ENCODE assay signal across 15 cellular contexts in the genomic region with DNA sequence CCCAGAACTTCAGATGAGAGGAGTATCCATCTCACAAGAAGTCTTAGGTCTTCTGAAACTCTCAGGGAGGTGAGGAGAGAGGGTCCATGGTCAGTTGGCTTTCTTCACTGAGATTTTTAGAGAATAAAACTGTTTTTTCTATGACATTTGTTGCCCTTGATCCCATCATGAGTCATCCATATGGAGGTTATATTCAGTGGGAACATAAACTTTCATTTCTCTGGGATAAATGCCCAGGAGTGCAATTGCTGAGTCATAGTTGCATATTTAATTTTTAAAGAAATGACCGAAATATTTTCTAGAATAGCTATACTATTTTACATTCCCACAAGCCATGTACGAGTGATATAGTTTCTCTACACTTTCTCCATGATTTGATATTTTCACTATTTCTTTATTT.
DNase-seq lines count a peak whose midpoint lies in the region; ATAC-seq and TF ChIP-seq lines count a peak whose summit lies in the region.
"Had no signal": no experiment of that assay in that cellular context is flagged by ENCODE, and none has a peak within 500 bp of the region (broad histone marks: within the 10 kb centered on the region; RNA-seq: fewer than 3 reads in every experiment).

No MANE protein-coding gene starts in this region.

- TF ChIP-seq CTCF in AG04449 (IDR thresholded peaks at IDR 0.05; ENCODE audit: insufficient read depth, low read length, missing control alignments), result no peak
- TF ChIP-seq CTCF in astrocyte of the cerebellum (IDR thresholded peaks at IDR 0.05; ENCODE audit: low read depth, low read length, missing control alignments), result no peak
- TF ChIP-seq CTCF in H9 (conservative IDR thresholded peaks at IDR 0.05), result no peak

- H2BK12ac ChIP-seq in H9 (ENCODE audit: insufficient read length, low read depth, low read length), result no peak overlapping the region

- in situ Hi-C loops in astrocyte of the cerebellum (cut with HindIII; ENCODE audit: low sequenced_read_pairs), result no loop called here

- H3K4me2 ChIP-seq in H9 (ENCODE audit: insufficient read depth, insufficient read length, low read length), result no peak overlapping the region
- H3K4me2 ChIP-seq: BLaER1 treated with 17β-estradiol and CSF1 and Interleukin-3, amounts not matched to agents 10 nM and 100 nM; GM23338; hepatocyte had no signal

- no peak overlapping the region for H2BK5ac ChIP-seq in H9 (ENCODE audit: insufficient read length, low read length)

- CTCF ChIA-PET in AG04449 (lab: Yijun Ruan, JAX), result interaction anchor here (0.7 to 1.0 kb wide), 2 partner anchors 16 to 55 kb away, joined by 4 read pairs; no protein-coding TSS in a partner anchor

- H3K56ac ChIP-seq in H9 (ENCODE audit: insufficient read length, low read depth, low read length), result no peak overlapping the region

- ATAC-seq in HG03439 (IDR thresholded peaks at IDR 0.05; ENCODE audit: unreplicated experiment), result no peak

- no peaks in the 10 kb centered on the region for H4K20me1 ChIP-seq in H9 (ENCODE audit: control insufficient read depth, insufficient read depth, insufficient read length)

- H3T11ph ChIP-seq in H9 (ENCODE audit: low read length), result no peak overlapping the region

- no peak overlapping the region for H4K8ac ChIP-seq in H9 (replicated peaks; ENCODE audit: insufficient read length, low read depth, low read length)

- H3K14ac ChIP-seq in H9 (ENCODE audit: insufficient read depth, low read length), result no peak overlapping the region

- H3K9me3 Mint-ChIP-seq in H9, result peaks cover 62 to 73% of the 10 kb centered on the region in 2 experiments
- H3K9me3 Mint-ChIP-seq: activated B cell treated with CpG ODN at 0.5 μM for 24 hours; activated T-cell treated with anti-CD3 and anti-CD28 coated beads, Interleukin-2, amount 50 U/mL, for 72 hours; GM23338 had no signal

- no peaks in the 10 kb centered on the region for H3K27me3 ChIP-seq in H9 (ENCODE audit: insufficient read depth, low read length)
- H3K27me3 ChIP-seq: BLaER1 treated with 17β-estradiol and CSF1 and Interleukin-3, amounts not matched to agents 10 nM and 100 nM; hepatocyte; suprapubic skin had no signal

- H2BK120ac ChIP-seq in H9 (ENCODE audit: low read depth, low read length, poor library complexity, severe bottlenecking), result no peak overlapping the region

- H3K23ac ChIP-seq in H9 (ENCODE audit: insufficient read length, low read depth, low read length), result no peak overlapping the region

- H3K4me1 Mint-ChIP-seq in H9, result peaks cover 25 to 37% of the 10 kb centered on the region in 2 experiments

- 0 out of 2 replicates have a peak, but pooled peaks cover 2% of the 10 kb centered on the region for H3K4me1 ChIP-seq in H9 (ENCODE audit: insufficient read depth, low read length)
- H3K4me1 ChIP-seq: psoas muscle, suprapubic skin had no signal

- H3K79me1 ChIP-seq in H9 (ENCODE audit: insufficient read depth, low read depth, low read length, poor library complexity, severe bottlenecking), result peaks cover under 1% of the 10 kb centered on the region

- POLR2A ChIA-PET in AG04449 (lab: Yijun Ruan, JAX), result no interaction called here

- H3K9me3 ChIP-seq in H9 (ENCODE audit: control insufficient read depth, low read depth, low read length), result peaks cover 14% of the 10 kb centered on the region
- H3K9me3 ChIP-seq: psoas muscle, suprapubic skin had no signal

- H3K4me3 ChIP-seq in AG04449 (ENCODE audit: low read depth, low read length) (no peak overlapping the region), astrocyte of the cerebellum (ENCODE audit: low read depth, low read length) (no peak overlapping the region)
- H3K4me3 ChIP-seq: BLaER1 treated with 17β-estradiol and CSF1 and Interleukin-3, amounts not matched to agents 10 nM and 100 nM; GM23338; hepatocyte; psoas muscle; suprapubic skin had no signal

- WGBS in H9 (ENCODE audit: extremely low coverage, insufficient read length, low lambda C conversion rate), result no CpG with 5 or more reads among the region's 2 CpGs

- no peak overlapping the region for H3K27ac Mint-ChIP-seq in H9
- H3K27ac Mint-ChIP-seq: activated B cell treated with CpG ODN at 0.5 μM for 24 hours; activated T-cell treated with anti-CD3 and anti-CD28 coated beads, Interleukin-2, amount 50 U/mL, for 72 hours; GM23338 had no signal

- peaks cover 1% of the 10 kb centered on the region; the same call in 1 of the 2 replicates for H3K79me2 ChIP-seq in H9 (ENCODE audit: insufficient read depth, low read length)

- H2AK5ac ChIP-seq in H9 (ENCODE audit: insufficient read length, low read length), result no peak overlapping the region

- no peak overlapping the region for H3K27ac ChIP-seq in H9 (ENCODE audit: insufficient read length, low read depth, low read length)
- H3K27ac ChIP-seq: BLaER1 treated with 17β-estradiol and CSF1 and Interleukin-3, amounts not matched to agents 10 nM and 100 nM; hepatocyte; psoas muscle; suprapubic skin had no signal

- no peak overlapping the region for H3K4ac ChIP-seq in H9 (ENCODE audit: low read depth, low read length)

- DNase-seq in AG04449 (ENCODE audit: low read depth, low spot score) (peak; percentile 19), LHCN-M2 (ENCODE audit: low read depth) (peak; percentile 65), astrocyte of the cerebellum (ENCODE audit: low read depth) (peak; percentile 60), glomerular visceral epithelial cell (ENCODE audit: extremely low spot score) (peak; percentile 32), NCI-H1092 (lab: John Stamatoyannopoulos, UW) (no peak), H9 (no peak)
- DNase-seq in stimulated activated CD4-positive, alpha-beta T cell treated with anti-CD3 and anti-CD28 coated beads, Interleukin-1b, Interleukin-23, amount 100 ng/mL, for 48 hours, result no peak

- H3K4me3 Mint-ChIP-seq in H9, result no peak overlapping the region
- H3K4me3 Mint-ChIP-seq: activated B cell treated with CpG ODN at 0.5 μM for 24 hours; activated T-cell treated with anti-CD3 and anti-CD28 coated beads, Interleukin-2, amount 50 U/mL, for 72 hours; GM23338 had no signal

- H4K91ac ChIP-seq in H9 (ENCODE audit: insufficient read length, low read depth, low read length), result no peak overlapping the region

- H3K9ac ChIP-seq in H9 (ENCODE audit: extremely low read depth, insufficient read length, low read length), result no peak overlapping the region
- H3K9ac ChIP-seq: BLaER1 treated with 17β-estradiol and CSF1 and Interleukin-3, amounts not matched to agents 10 nM and 100 nM had no signal

- no peak overlapping the region for H2BK15ac ChIP-seq in H9 (ENCODE audit: low read depth, low read length)

- H4K5ac ChIP-seq in H9 (ENCODE audit: insufficient read length, low read depth, low read length), result no peak overlapping the region

- no peak overlapping the region for H3K18ac ChIP-seq in H9 (ENCODE audit: insufficient read length, low read depth, low read length)

- no peak overlapping the region for H2AFZ ChIP-seq in H9 (ENCODE audit: low read length)
- H2AFZ ChIP-seq: GM23338, hepatocyte had no signal

- no peaks in the 10 kb centered on the region for H3K23me2 ChIP-seq in H9 (ENCODE audit: insufficient read length, low read depth, low read length, poor library complexity, severe bottlenecking)

- no peak overlapping the region for H2BK20ac ChIP-seq in H9 (ENCODE audit: low read depth, low read length, poor library complexity, severe bottlenecking)

- peaks cover 0 to 3% (median 0%) of the 10 kb centered on the region in 3 experiments; a peak in 3 of 7 replicates for H3K36me3 Mint-ChIP-seq in H9 (ENCODE audit: insufficient read depth in 1 of 3, low read depth in 3 of 3)

- no peaks in the 10 kb centered on the region for H3K27me3 Mint-ChIP-seq in H9 (ENCODE audit: low read depth)
- H3K27me3 Mint-ChIP-seq: activated B cell treated with CpG ODN at 0.5 μM for 24 hours had no signal

Comparison
In these comparisons a context has a peak if more than half of its experiments do, and no peak if none do; other contexts are left out.
1. DNase-seq: peak in AG04449 (single experiment), LHCN-M2 (single experiment), astrocyte of the cerebellum (single experiment) and glomerular visceral epithelial cell (single experiment); none in NCI-H1092 (single experiment), H9 (single experiment) and stimulated activated CD4-positive, alpha-beta T cell treated with anti-CD3 and anti-CD28 coated beads, Interleukin-1b, Interleukin-23, amount 100 ng/mL, for 48 hours (single experiment).